In the genomic region with DNA sequence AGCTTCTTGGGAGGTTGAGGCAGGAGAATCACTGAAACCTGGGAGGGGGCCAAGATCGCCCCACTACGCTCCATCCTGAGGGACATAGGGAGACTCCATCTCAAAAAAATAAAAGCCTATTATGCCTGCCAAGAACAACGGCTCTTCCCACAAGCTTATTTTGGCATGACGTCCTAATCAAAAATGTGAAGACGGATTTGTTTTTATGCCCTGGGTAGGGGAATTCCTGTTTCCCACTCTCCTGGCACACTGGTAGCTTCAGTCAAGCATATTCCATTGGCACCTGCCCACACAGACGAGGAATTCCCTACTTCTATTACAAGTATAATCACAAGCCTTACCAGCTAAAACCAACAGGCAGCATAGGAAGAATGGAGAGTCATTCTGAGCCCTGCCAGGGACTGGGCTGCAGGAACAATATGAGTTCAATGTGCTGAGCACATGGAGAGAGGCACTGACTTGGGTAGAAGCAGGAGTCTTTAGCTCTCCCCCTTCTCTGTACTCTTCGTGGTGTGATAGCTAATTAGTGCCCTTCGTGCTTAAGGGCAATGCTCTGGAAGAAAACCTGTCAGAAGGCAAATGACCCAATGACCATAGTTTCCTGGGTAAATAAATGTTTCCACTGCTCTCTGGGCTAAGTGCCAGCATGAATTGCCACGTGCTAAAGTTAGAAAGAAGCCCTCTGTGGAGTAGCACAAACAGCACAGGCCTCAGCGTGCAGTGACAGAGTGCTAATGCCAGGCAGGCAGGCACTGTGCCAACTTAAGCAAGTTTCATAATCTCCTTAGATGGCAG, we compare ENCODE assay signal across 1 cellular context.
TF ChIP-seq lines count a peak whose summit lies in the region.

No MANE protein-coding gene starts in this region.

TF ChIP-seq in A549, 52 proteins besides CTCF, POLR2A, EP300 and RAD21 (continued from another document):
- no peak for TF ChIP-seq HDAC2 (IDR thresholded peaks at IDR 0.05)
- no peak for TF ChIP-seq HMGXB4 (CRISPR knock-in tag; IDR thresholded peaks at IDR 0.05; ENCODE audit: borderline replicate concordance)
- TF ChIP-seq PBX3 (IDR thresholded peaks at IDR 0.05) = no peak
- no peak for TF ChIP-seq GATA3 (IDR thresholded peaks at IDR 0.05; ENCODE audit: borderline replicate concordance)
- TF ChIP-seq RNF2 (IDR thresholded peaks at IDR 0.05; ENCODE audit: borderline replicate concordance, low read depth) = no peak
- TF ChIP-seq, protein P1, sequence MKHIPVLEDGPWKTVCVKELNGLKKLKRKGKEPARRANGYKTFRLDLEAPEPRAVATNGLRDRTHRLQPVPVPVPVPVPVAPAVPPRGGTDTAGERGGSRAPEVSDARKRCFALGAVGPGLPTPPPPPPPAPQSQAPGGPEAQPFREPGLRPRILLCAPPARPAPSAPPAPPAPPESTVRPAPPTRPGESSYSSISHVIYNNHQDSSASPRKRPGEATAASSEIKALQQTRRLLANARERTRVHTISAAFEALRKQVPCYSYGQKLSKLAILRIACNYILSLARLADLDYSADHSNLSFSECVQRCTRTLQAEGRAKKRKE (CRISPR knock-in tag; IDR thresholded peaks at IDR 0.05; ENCODE audit: low read depth) = no peak
- TF ChIP-seq ZSCAN20 (CRISPR knock-in tag; IDR thresholded peaks at IDR 0.05) = no peak
- no peak for TF ChIP-seq CEBPB (IDR thresholded peaks at IDR 0.05)
- TF ChIP-seq KDM5A (IDR thresholded peaks at IDR 0.05) = no peak
- TF ChIP-seq TFCP2L1 (CRISPR knock-in tag; IDR thresholded peaks at IDR 0.05) = no peak
- TF ChIP-seq ZFP36 (IDR thresholded peaks at IDR 0.05; ENCODE audit: borderline replicate concordance, partially characterized antibody) = no peak
- TF ChIP-seq PHF8 (IDR thresholded peaks at IDR 0.05; ENCODE audit: borderline replicate concordance, low read depth) = no peak
- TF ChIP-seq ZC3H11A (IDR thresholded peaks at IDR 0.05) = no peak
- 0 out of 3 replicates have a peak, but pooled peaks have one; percentile 12 for TF ChIP-seq SMC3 (IDR thresholded peaks at IDR 0.05)
- no peak for TF ChIP-seq NFE2L2 (conservative IDR thresholded peaks at IDR 0.05; ENCODE audit: low read length)
- peak; percentile 45; the same call in 1 of the 2 replicates for TF ChIP-seq E2F6 (IDR thresholded peaks at IDR 0.05; ENCODE audit: borderline replicate concordance, low read depth)
- TF ChIP-seq POLR2AphosphoS2 (conservative IDR thresholded peaks at IDR 0.05; ENCODE audit: low read length) = no peak
- TF ChIP-seq JUNB (IDR thresholded peaks at IDR 0.05) = no peak
- TF ChIP-seq NPAS2 (CRISPR knock-in tag; IDR thresholded peaks at IDR 0.05; ENCODE audit: borderline replicate concordance) = 0 out of 2 replicates have a peak, but pooled peaks have one; percentile 19
- no peak for TF ChIP-seq MAZ (IDR thresholded peaks at IDR 0.05; ENCODE audit: borderline replicate concordance, low read depth, low read length)
- TF ChIP-seq EHF (CRISPR knock-in tag; IDR thresholded peaks at IDR 0.05) = no peak
TF ChIP-seq in A549: peak in this region for 4.
